ENCODE assay signal across 10 cellular contexts in the genomic region with DNA sequence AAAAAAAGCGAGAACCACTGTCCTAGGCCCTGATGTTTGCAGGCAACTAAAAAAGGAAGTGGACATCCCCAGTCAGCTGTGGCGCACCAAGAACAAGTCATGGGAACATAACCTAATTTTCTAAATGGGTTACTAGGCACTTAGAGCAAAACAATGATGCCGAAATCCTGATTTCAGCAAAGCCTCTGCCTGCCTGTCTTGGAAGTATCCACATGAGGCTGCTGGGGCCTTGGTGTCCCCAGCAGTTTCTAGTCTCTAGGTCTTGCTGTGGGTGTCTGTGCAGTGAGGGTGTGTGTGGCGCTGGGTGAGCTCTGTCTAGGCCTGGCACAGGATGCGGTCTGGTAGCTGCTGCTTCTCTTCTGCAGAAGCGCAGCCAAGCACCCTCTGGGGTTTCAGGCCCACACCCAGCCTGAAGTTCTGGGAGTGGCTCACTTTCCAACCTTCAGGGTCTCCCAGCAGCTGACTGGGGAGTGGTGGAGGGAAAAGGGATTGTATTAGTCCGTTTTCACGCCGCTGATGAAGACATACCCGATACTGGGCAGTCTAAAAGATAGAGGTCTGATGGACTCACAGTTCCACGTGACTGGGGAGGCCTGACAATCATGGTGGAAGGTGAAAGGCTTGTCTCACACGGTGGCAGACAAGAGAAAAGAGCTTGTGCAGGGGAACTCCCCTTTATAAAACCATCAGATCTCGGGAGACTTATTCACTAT. TPM values are rescaled to one million over a fixed set of nuclear protein-coding genes. Genes with fewer than 3 reads are reported as not detected.
DNase-seq lines count a peak whose midpoint lies in the region; ATAC-seq, FAIRE-seq and TF ChIP-seq lines count a peak whose summit lies in the region.
"Had no signal": no experiment of that assay in that cellular context is flagged by ENCODE, and none has a peak within 500 bp of the region (broad histone marks: within the 10 kb centered on the region; RNA-seq: fewer than 3 reads in every experiment).

No MANE protein-coding gene starts in this region.

- no peak for FAIRE-seq in kidney (lab: Jason Lieb, UNC)

- no peaks in the 10 kb centered on the region for H3K9me3 ChIP-seq in kidney (ENCODE audit: control insufficient read depth in 1 of 2, low read length in 2 of 2)
- H3K9me3 ChIP-seq: neutrophil had no signal

- peak; percentile 80 for DNase-seq in activated CD8-positive, alpha-beta memory T cell treated with anti-CD3 and anti-CD28 coated beads for 24 hours
- peak; percentile 70 for DNase-seq in kidney
- peak; percentile 63 for DNase-seq in stimulated activated CD8-positive, alpha-beta memory T cell treated with anti-CD3 and anti-CD28 coated beads, Interleukin-4, amount 100 ng/mL, for 48 hours
- DNase-seq in AG08396 (ENCODE audit: low spot score), result no peak

- no peak overlapping the region for H3K4me3 ChIP-seq in kidney (ENCODE audit: low read length in 2 of 2)

- ATAC-seq in HG03097 (IDR thresholded peaks at IDR 0.05; ENCODE audit: low FRiP score, unreplicated experiment), result peak; percentile 77
- no peak for ATAC-seq in HG03571 (IDR thresholded peaks at IDR 0.05; ENCODE audit: unreplicated experiment)
- no peak for ATAC-seq in HG03378 (IDR thresholded peaks at IDR 0.05; ENCODE audit: unreplicated experiment)
- ATAC-seq in HG03342 (IDR thresholded peaks at IDR 0.05; ENCODE audit: unreplicated experiment), result no peak

- H3K27ac ChIP-seq in kidney (ENCODE audit: low read depth in 2 of 2, low read length in 2 of 2), result no peak overlapping the region
- H3K27ac ChIP-seq: neutrophil had no signal

- no peaks in the 10 kb centered on the region for H3K36me3 ChIP-seq in kidney (ENCODE audit: control insufficient read depth in 1 of 2, insufficient read depth in 2 of 2, low read length in 2 of 2)
- H3K36me3 ChIP-seq: neutrophil had no signal

- no peaks in the 10 kb centered on the region for H3K4me1 ChIP-seq in kidney (ENCODE audit: control insufficient read depth in 1 of 2, insufficient read depth in 1 of 2, low read depth in 1 of 2, low read length in 2 of 2)

- no peak overlapping the region for H3K9ac ChIP-seq in kidney (ENCODE audit: low read length in 2 of 2)

- no peak for TF ChIP-seq CTCF in kidney (IDR thresholded peaks at IDR 0.05; ENCODE audit: borderline replicate concordance, extremely low read depth, insufficient read depth)

- intact Hi-C loops in kidney (cut with DNase I), result no loop called here

RNA-seq across cellular contexts. Expression of a gene that starts 21.1 kb away (rescaled TPM):
- not detected for total RNA-seq in kidney
- polyA plus RNA-seq in kidney (ENCODE audit: insufficient read depth, low read depth, low replicate concordance), result not detected
- total RNA-seq: fibroblast of lung had no signal
- polyA plus RNA-seq: fibroblast of lung had no signal
